In the genomic region with DNA sequence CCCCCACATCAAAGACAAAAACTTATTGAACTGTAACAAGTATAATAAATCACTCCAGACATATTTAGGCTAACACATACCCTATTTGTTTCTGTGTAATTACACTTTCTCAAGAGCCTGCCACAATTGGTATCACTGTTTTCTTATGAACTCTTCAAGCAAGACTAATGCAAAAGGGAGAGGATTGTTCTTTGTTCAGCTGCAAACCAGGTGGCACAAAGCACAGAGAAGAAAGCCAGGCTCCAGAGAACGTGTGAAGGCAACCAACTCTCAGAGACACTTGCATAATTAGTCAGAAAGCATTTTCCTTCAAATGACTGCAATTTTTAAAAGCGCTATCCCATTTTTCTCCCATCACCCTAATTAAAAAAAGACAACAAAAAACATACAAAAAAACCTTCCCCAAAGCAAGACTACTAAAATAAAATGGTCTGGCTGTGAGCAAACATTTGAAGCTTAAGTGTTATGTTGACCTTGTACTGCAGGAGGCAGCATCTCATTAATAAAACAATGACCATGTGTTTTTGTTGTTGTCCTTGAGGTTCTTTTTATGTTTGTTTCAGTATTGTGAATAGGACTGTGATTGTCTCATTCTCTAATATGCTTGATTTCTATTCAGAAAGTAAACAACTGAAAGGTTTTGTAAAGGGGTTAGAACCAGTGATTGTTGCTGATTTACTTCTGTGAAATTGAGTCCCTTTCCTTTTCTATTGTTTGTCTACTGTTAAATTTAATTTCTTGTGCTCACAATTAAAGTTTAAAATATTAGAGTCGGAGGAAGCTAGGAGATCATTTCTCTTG, we compare ENCODE assay signal across 7 cellular contexts.
A peak's percentile ranks its signal among the peaks of the same experiment; 100 is the strongest.
DNase-seq lines count a peak whose midpoint lies in the region; ATAC-seq and TF ChIP-seq lines count a peak whose summit lies in the region.

No MANE protein-coding gene starts in this region.

- H3K27me3 ChIP-seq in brain microvascular endothelial cell (replicated peaks), result no peaks in the 10 kb centered on the region

- H3K27ac ChIP-seq in brain microvascular endothelial cell, result no peak overlapping the region
- H3K27ac ChIP-seq in substantia nigra (ENCODE audit: low read depth, low read length, poor library complexity, severe bottlenecking), result no peak overlapping the region

- no peaks in the 10 kb centered on the region for H3K36me3 ChIP-seq in brain microvascular endothelial cell (replicated peaks)

- no peak overlapping the region for H3K4me3 ChIP-seq in brain microvascular endothelial cell (ENCODE audit: low read depth, low read length)

- no peak for ATAC-seq in HG03439 (IDR thresholded peaks at IDR 0.05; ENCODE audit: unreplicated experiment)

- DNase-seq in GM13976 (ENCODE audit: low spot score) (peak; percentile 21), NCI-H1417 treated with DMSO at 0.1 percent for 48 hours (lab: John Stamatoyannopoulos, UW) (peak; percentile 83), brain microvascular endothelial cell (peak; percentile 39), left kidney (ENCODE audit: low read depth, low spot score) (peak; percentile 83), substantia nigra (lab: John Stamatoyannopoulos, UW) (no peak)
- DNase-seq in stimulated activated CD4-positive, alpha-beta T cell treated with anti-CD3 and anti-CD28 coated beads, Interleukin-15, amount 100 ng/mL, for 24 hours, result no peak

- in situ Hi-C loops in GM13976 (cut with MboI; ENCODE audit: low sequenced_read_pairs, unreplicated experiment) (no loop called here), brain microvascular endothelial cell (cut with HindIII; ENCODE audit: low pct_ligation_motif_present, low sequenced_read_pairs) (no loop called here)

- TF ChIP-seq CTCF in GM13976 (IDR thresholded peaks at IDR 0.05; ENCODE audit: borderline replicate concordance, control extremely low read depth, extremely low read depth, insufficient read depth, missing control alignments), result peak; percentile 49
- TF ChIP-seq CTCF in brain microvascular endothelial cell (IDR thresholded peaks at IDR 0.05; ENCODE audit: low read depth, low read length, missing control alignments), result peak; percentile 57

Comparison
In these comparisons a context has a peak if more than half of its experiments do, and no peak if none do; other contexts are left out.
1. DNase-seq: peak in GM13976 (single experiment), NCI-H1417 treated with DMSO at 0.1 percent for 48 hours (single experiment), brain microvascular endothelial cell (single experiment) and left kidney (single experiment); none in substantia nigra (0 of 49) and stimulated activated CD4-positive, alpha-beta T cell treated with anti-CD3 and anti-CD28 coated beads, Interleukin-15, amount 100 ng/mL, for 24 hours (single experiment).